20 cellular contexts compared by ENCODE assay signal in genomic region chr2:88885275-88885674, GRCh38.
A peak's percentile ranks its signal among the peaks of the same experiment; 100 is the strongest.
DNase-seq lines count a peak whose midpoint lies in the region; ATAC-seq and TF ChIP-seq lines count a peak whose summit lies in the region.
"Had no signal": no experiment of that assay in that cellular context is flagged by ENCODE, and none has a peak within 500 bp of the region (broad histone marks: within the 10 kb centered on the region; RNA-seq: fewer than 3 reads in every experiment).

No MANE protein-coding gene starts in this region.

- H3K27ac ChIP-seq in hepatocyte, result no peak overlapping the region
- H3K27ac ChIP-seq: body of pancreas, testis had no signal

- H3K27me3 ChIP-seq in hepatocyte, result no peaks in the 10 kb centered on the region
- H3K27me3 ChIP-seq: body of pancreas, testis had no signal

- no peaks in the 10 kb centered on the region for H3K9me2 ChIP-seq in hepatocyte (replicated peaks; ENCODE audit: insufficient read depth)

- ATAC-seq in GM21825 (IDR thresholded peaks at IDR 0.05; ENCODE audit: unreplicated experiment) (peak; percentile 51), HG03354 (IDR thresholded peaks at IDR 0.05; ENCODE audit: poor library complexity, severe bottlenecking, unreplicated experiment) (peak; percentile 84), GM19395 (IDR thresholded peaks at IDR 0.05; ENCODE audit: unreplicated experiment) (no peak)
- ATAC-seq: body of pancreas; effector memory CD8-positive, alpha-beta T cell; HepG2; T-helper 17 cell had no signal

- TF ChIP-seq CTCF in hepatocyte (IDR thresholded peaks at IDR 0.05; ENCODE audit: poor library complexity), result no peak

- H4K20me1 ChIP-seq in hepatocyte (ENCODE audit: insufficient read depth, poor library complexity, severe bottlenecking), result no peaks in the 10 kb centered on the region

- 51% methylated on average over 3 of the region's 3 CpGs for WGBS in hepatocyte (ENCODE audit: low lambda C conversion rate, missing lambda C conversion rate)

- TF ChIP-seq POLR2A in GM19099 (IDR thresholded peaks at IDR 0.05; ENCODE audit: extremely low read depth, insufficient read length, low read depth), result peak; percentile 61

- no peaks in the 10 kb centered on the region for H3K36me3 ChIP-seq in hepatocyte (replicated peaks; ENCODE audit: insufficient read depth, low read depth)

- DNase-seq in activated CD8-positive, alpha-beta memory T cell treated with anti-CD3 and anti-CD28 coated beads for 24 hours, result no peak
- DNase-seq in hepatocyte (ENCODE audit: low spot score) (no peak), NCI-H146 treated with DMSO at 0.1 percent for 48 hours (lab: John Stamatoyannopoulos, UW; ENCODE audit: unreplicated experiment) (no peak)
- DNase-seq: activated CD4-positive, alpha-beta T cell treated with anti-CD3 and anti-CD28 coated beads, Interleukin-2, amount 50 U/mL, for 4 hours; activated gamma-delta T cell treated with Interleukin-2 at 50 U/mL for 16 hours; body of pancreas; CD4-positive, alpha-beta memory T cell; effector memory CD8-positive, alpha-beta T cell; foreskin melanocyte; NCI-H1417; NCI-H69; occipital lobe; RPMI8226; T-helper 17 cell; testis had no signal

- H3K4me3 ChIP-seq in hepatocyte, result no peak overlapping the region
- H3K4me3 ChIP-seq: body of pancreas, testis had no signal

- H3K4me1 ChIP-seq in hepatocyte (ENCODE audit: insufficient read depth), result no peaks in the 10 kb centered on the region
- H3K4me1 ChIP-seq: testis had no signal

- no peaks in the 10 kb centered on the region for H3K9me3 ChIP-seq in hepatocyte (ENCODE audit: low read depth)
- H3K9me3 ChIP-seq: body of pancreas, testis had no signal

- no peak overlapping the region for H3K4me2 ChIP-seq in hepatocyte

- no peaks in the 10 kb centered on the region for H3K79me2 ChIP-seq in hepatocyte

- H2AFZ ChIP-seq in hepatocyte, result no peak overlapping the region
